31 cellular contexts compared by ENCODE assay signal in the genomic region with DNA sequence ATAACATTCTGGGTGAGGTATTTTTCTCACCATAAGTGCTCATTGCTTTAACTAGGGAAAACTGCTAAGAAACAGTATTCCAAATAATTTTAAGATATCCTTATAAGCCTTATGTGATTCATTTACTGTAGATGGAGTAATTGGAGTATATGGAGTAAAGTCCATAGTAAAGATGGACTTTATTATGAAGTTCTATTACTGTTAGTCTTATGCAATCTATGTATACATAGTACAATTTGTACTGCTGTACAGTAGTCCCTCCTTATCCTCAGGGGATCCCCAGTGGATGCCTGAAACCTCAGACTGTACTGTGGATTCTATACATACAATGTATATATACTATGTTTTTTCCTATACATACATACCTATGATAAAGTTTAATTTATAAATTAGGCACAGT. TPM values are rescaled to one million over a fixed set of nuclear protein-coding genes. Genes with fewer than 3 reads are reported as not detected.
"Had no signal": no experiment of that assay in that cellular context is flagged by ENCODE, and none has a peak within 500 bp of the region (broad histone marks: within the 10 kb centered on the region; RNA-seq: fewer than 3 reads in every experiment).

No MANE protein-coding gene starts in this region.

- H3K27me3 Mint-ChIP-seq: naive thymus-derived CD4-positive, alpha-beta T cell had no signal

- H3K4me1 Mint-ChIP-seq: naive thymus-derived CD4-positive, alpha-beta T cell; nephron; stimulated activated effector memory CD8-positive, alpha-beta T cell treated with anti-CD3 and anti-CD28 coated beads, Interleukin-12 subunit alpha, Interleukin-12 subunit beta, amount 100 ng/mL, for 72 hours had no signal

- H3K4me3 Mint-ChIP-seq: mesothelial cell of epicardium; naive thymus-derived CD4-positive, alpha-beta T cell; nephron; stimulated activated effector memory CD8-positive, alpha-beta T cell treated with anti-CD3 and anti-CD28 coated beads, Interleukin-12 subunit alpha, Interleukin-12 subunit beta, amount 100 ng/mL, for 72 hours had no signal

- H3K36me3 Mint-ChIP-seq: stimulated activated effector memory CD8-positive, alpha-beta T cell treated with anti-CD3 and anti-CD28 coated beads, Interleukin-12 subunit alpha, Interleukin-12 subunit beta, amount 100 ng/mL, for 72 hours had no signal

- H3K4me1 ChIP-seq: esophagus muscularis mucosa, prostate gland, right atrium auricular region, stomach, thyroid gland, vagina had no signal

- H3K27ac ChIP-seq: coronary artery, esophagus muscularis mucosa, heart right ventricle, prostate gland, right atrium auricular region, stomach, thyroid gland, vagina had no signal

- H3K4me3 ChIP-seq: coronary artery, esophagus muscularis mucosa, heart right ventricle, prostate gland, right atrium auricular region, stomach, thyroid gland, vagina had no signal

- H3K27me3 ChIP-seq: esophagus muscularis mucosa, heart right ventricle, right atrium auricular region, stomach, thyroid gland, vagina had no signal

- ATAC-seq: heart right ventricle; naive thymus-derived CD4-positive, alpha-beta T cell; sciatic nerve; stimulated activated effector memory CD8-positive, alpha-beta T cell treated with anti-CD3 and anti-CD28 coated beads, Interleukin-12 subunit alpha, Interleukin-12 subunit beta, amount 100 ng/mL, for 72 hours had no signal

- DNase-seq: dermis blood vessel endothelial cell; effector memory CD4-positive, alpha-beta T cell; foreskin melanocyte; glutamatergic neuron; heart right ventricle; hippocampal formation; kidney glomerular epithelial cell; mesenchymal stem cell; naive thymus-derived CD4-positive, alpha-beta T cell; nucleus accumbens; stimulated activated CD4-positive, alpha-beta T cell treated with anti-CD3 and anti-CD28 coated beads, Interleukin-2, amount 100 ng/mL, for 24 hours; stimulated activated CD4-positive, alpha-beta T cell treated with anti-CD3 and anti-CD28 coated beads, Interleukin-4, amount 100 ng/mL, for 24 hours; stimulated activated naive CD4-positive, alpha-beta T cell treated with Interleukin-2 at 50 U/mL for 16 hours; stomach; thyroid gland; trophoblast cell had no signal

- H3K9me3 ChIP-seq: esophagus muscularis mucosa, heart right ventricle, prostate gland, right atrium auricular region, stomach, thyroid gland, vagina had no signal

- H3K9me3 Mint-ChIP-seq: naive thymus-derived CD4-positive, alpha-beta T cell; nephron; stimulated activated effector memory CD8-positive, alpha-beta T cell treated with anti-CD3 and anti-CD28 coated beads, Interleukin-12 subunit alpha, Interleukin-12 subunit beta, amount 100 ng/mL, for 72 hours had no signal

- H3K27ac Mint-ChIP-seq: mesothelial cell of epicardium; naive thymus-derived CD4-positive, alpha-beta T cell; nephron; stimulated activated effector memory CD8-positive, alpha-beta T cell treated with anti-CD3 and anti-CD28 coated beads, Interleukin-12 subunit alpha, Interleukin-12 subunit beta, amount 100 ng/mL, for 72 hours had no signal

- H3K36me3 ChIP-seq: prostate gland, right atrium auricular region, thyroid gland had no signal

RNA-seq across cellular contexts. Expression of a gene that starts 41.1 kb away (rescaled TPM):
- total RNA-seq: endothelial cell of umbilical vein; epithelial cell of proximal tubule; heart right ventricle; lung microvascular endothelial cell; mucosa of gallbladder; naive thymus-derived CD4-positive, alpha-beta T cell; osteocyte; right atrium auricular region; sciatic nerve; stomach; subcutaneous adipose tissue; thyroid gland; vagina had no signal
